19 cellular contexts compared by ENCODE assay signal in genomic region chr2:169910109-169910799, GRCh38.
"Had no signal": no experiment of that assay in that cellular context is flagged by ENCODE, and none has a peak within 500 bp of the region (broad histone marks: within the 10 kb centered on the region; RNA-seq: fewer than 3 reads in every experiment).

No MANE protein-coding gene starts in this region.

- H3K4me1 ChIP-seq: spleen, upper lobe of right lung had no signal

- H3K36me3 ChIP-seq: adrenal gland had no signal

- H3K9me3 Mint-ChIP-seq: activated naive CD4-positive, alpha-beta T cell treated with anti-CD3 and anti-CD28 coated beads, Interleukin-2, amount 50 U/mL, for 24 hours; activated T-cell treated with anti-CD3 and anti-CD28 coated beads, Interleukin-2, amount 50 U/mL, for 72 hours; naive thymus-derived CD8-positive, alpha-beta T cell; stimulated activated naive B cell treated with anti-CD40 and anti-IgM and Interleukin-4, amounts not matched to agents 10 μg/mL and 1 μg/mL and 100 μg/mL, for 72 hours; T-helper 2 cell treated with Interferon-gamma antibody and Interleukin-4, amounts not matched to agents 5 μg/mL and 100 μg/mL, for 36 hours had no signal

- H3K4me1 Mint-ChIP-seq: activated naive CD4-positive, alpha-beta T cell treated with anti-CD3 and anti-CD28 coated beads, Interleukin-2, amount 50 U/mL, for 24 hours; stimulated activated naive B cell treated with anti-CD40 and anti-IgM and Interleukin-4, amounts not matched to agents 10 μg/mL and 1 μg/mL and 100 μg/mL, for 72 hours had no signal

- ATAC-seq: activated T-cell treated with anti-CD3 and anti-CD28 coated beads, Interleukin-2, amount 50 U/mL, for 72 hours; gastrocnemius medialis; left ventricle myocardium superior; naive thymus-derived CD8-positive, alpha-beta T cell; stimulated activated naive B cell treated with anti-CD40 and anti-IgM and Interleukin-4, amounts not matched to agents 10 μg/mL and 1 μg/mL and 100 μg/mL, for 72 hours; upper lobe of right lung had no signal

- H3K4me3 Mint-ChIP-seq: activated naive CD4-positive, alpha-beta T cell treated with anti-CD3 and anti-CD28 coated beads, Interleukin-2, amount 50 U/mL, for 24 hours; activated T-cell treated with anti-CD3 and anti-CD28 coated beads, Interleukin-2, amount 50 U/mL, for 72 hours; naive thymus-derived CD8-positive, alpha-beta T cell; stimulated activated naive B cell treated with anti-CD40 and anti-IgM and Interleukin-4, amounts not matched to agents 10 μg/mL and 1 μg/mL and 100 μg/mL, for 72 hours; T-helper 2 cell treated with Interferon-gamma antibody and Interleukin-4, amounts not matched to agents 5 μg/mL and 100 μg/mL, for 36 hours had no signal

- H3K27me3 ChIP-seq: adrenal gland, dorsolateral prefrontal cortex, gastrocnemius medialis, spleen, upper lobe of right lung had no signal

- H3K27ac Mint-ChIP-seq: activated naive CD4-positive, alpha-beta T cell treated with anti-CD3 and anti-CD28 coated beads, Interleukin-2, amount 50 U/mL, for 24 hours; activated T-cell treated with anti-CD3 and anti-CD28 coated beads, Interleukin-2, amount 50 U/mL, for 72 hours; stimulated activated naive B cell treated with anti-CD40 and anti-IgM and Interleukin-4, amounts not matched to agents 10 μg/mL and 1 μg/mL and 100 μg/mL, for 72 hours; T-helper 2 cell treated with Interferon-gamma antibody and Interleukin-4, amounts not matched to agents 5 μg/mL and 100 μg/mL, for 36 hours had no signal

- H3K27ac ChIP-seq: dorsolateral prefrontal cortex, spleen, thoracic aorta, upper lobe of right lung, VCaP had no signal

- H3K9me3 ChIP-seq: adrenal gland, gastrocnemius medialis, spleen, thoracic aorta, upper lobe of right lung had no signal

- DNase-seq: activated CD4-positive, alpha-beta T cell treated with anti-CD3 and anti-CD28 coated beads, Interleukin-2, amount 50 U/mL, for 4 hours; activated effector memory CD4-positive, alpha-beta T cell treated with anti-CD3 and anti-CD28 coated beads, Interleukin-2, amount 50 U/mL, for 16 hours; activated T-cell treated with anti-CD3 and anti-CD28 coated beads, Interleukin-2, amount 50 U/mL, for 72 hours; adrenal gland; dorsolateral prefrontal cortex; gastrocnemius medialis; head of caudate nucleus; kidney glomerular epithelial cell; left ventricle myocardium superior; naive thymus-derived CD8-positive, alpha-beta T cell; spleen; stimulated activated CD4-positive, alpha-beta T cell treated with anti-CD3 and anti-CD28 coated beads, Interleukin-4, amount 100 ng/mL, for 4 hours; stimulated activated naive B cell treated with anti-CD40 and anti-IgM and Interleukin-4, amounts not matched to agents 10 μg/mL and 1 μg/mL and 100 μg/mL, for 72 hours; upper lobe of right lung had no signal

- H3K27me3 Mint-ChIP-seq: activated naive CD4-positive, alpha-beta T cell treated with anti-CD3 and anti-CD28 coated beads, Interleukin-2, amount 50 U/mL, for 24 hours; naive thymus-derived CD8-positive, alpha-beta T cell; stimulated activated naive B cell treated with anti-CD40 and anti-IgM and Interleukin-4, amounts not matched to agents 10 μg/mL and 1 μg/mL and 100 μg/mL, for 72 hours had no signal

- FAIRE-seq: colon had no signal

- H3K4me3 ChIP-seq: adrenal gland, dorsolateral prefrontal cortex, gastrocnemius medialis, spleen, thoracic aorta, upper lobe of right lung had no signal
